In the genomic region with DNA sequence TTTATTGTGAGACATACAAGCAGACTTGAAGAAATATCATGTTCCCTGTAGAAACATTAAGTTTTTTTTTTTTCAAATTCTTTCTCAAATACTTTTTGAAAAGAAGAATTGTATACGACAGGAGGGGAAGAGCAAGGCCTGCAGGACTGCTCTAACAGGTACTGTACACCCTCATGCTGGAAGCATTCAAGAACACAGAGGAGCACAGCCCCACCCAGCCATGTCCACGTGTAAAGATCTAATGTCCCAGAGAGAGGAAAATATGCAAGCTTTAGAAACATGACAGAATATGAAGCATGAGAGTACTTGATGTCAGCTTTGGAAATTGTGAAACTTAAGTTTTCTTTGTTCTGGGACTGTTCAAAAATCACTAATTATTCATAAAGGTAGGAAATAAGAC, we compare ENCODE assay signal across 18 cellular contexts.
"Had no signal": no experiment of that assay in that cellular context is flagged by ENCODE, and none has a peak within 500 bp of the region (broad histone marks: within the 10 kb centered on the region; RNA-seq: fewer than 3 reads in every experiment).

No MANE protein-coding gene starts in this region.

- H3K27me3 ChIP-seq: esophagus muscularis mucosa, gastrocnemius medialis, thyroid gland had no signal

- H3K27ac ChIP-seq: esophagus muscularis mucosa, gastrocnemius medialis, parathyroid adenoma, thyroid gland had no signal

- H3K9ac ChIP-seq: parathyroid adenoma had no signal

- FAIRE-seq: islet of Langerhans had no signal

- H3K79me2 ChIP-seq: parathyroid adenoma had no signal

- H3K9me3 ChIP-seq: esophagus muscularis mucosa, gastrocnemius medialis, mucosa of descending colon, thyroid gland had no signal

- H3K4me1 ChIP-seq: gastrocnemius medialis, parathyroid adenoma, thyroid gland had no signal

- H2AFZ ChIP-seq: parathyroid adenoma had no signal

- H3K36me3 ChIP-seq: esophagus muscularis mucosa, gastrocnemius medialis, thyroid gland had no signal

- H3K4me3 ChIP-seq: esophagus muscularis mucosa, gastrocnemius medialis, mucosa of descending colon, thyroid gland had no signal

- DNase-seq: activated CD4-positive, alpha-beta T cell treated with anti-CD3 and anti-CD28 coated beads for 1 hour; activated naive CD4-positive, alpha-beta T cell treated with Interleukin-2 at 50 U/mL for 16 hours; activated naive CD8-positive, alpha-beta T cell treated with anti-CD3 and anti-CD28 coated beads for 36 hours; activated T-cell treated with anti-CD3 and anti-CD28 coated beads, Interleukin-2, amount 50 U/mL, for 1 hour; cortex of kidney; gastrocnemius medialis; hypothalamus; mesendoderm; mucosa of descending colon; nephron progenitor cell; right cardiac atrium; stimulated activated CD4-positive, alpha-beta T cell treated with anti-CD3 and anti-CD28 coated beads, Interleukin-12 subunit alpha, Interleukin-12 subunit beta, amount 100 ng/mL, for 4 hours; substantia nigra; T-helper 9 cell; thyroid gland had no signal
